In the genomic region with DNA sequence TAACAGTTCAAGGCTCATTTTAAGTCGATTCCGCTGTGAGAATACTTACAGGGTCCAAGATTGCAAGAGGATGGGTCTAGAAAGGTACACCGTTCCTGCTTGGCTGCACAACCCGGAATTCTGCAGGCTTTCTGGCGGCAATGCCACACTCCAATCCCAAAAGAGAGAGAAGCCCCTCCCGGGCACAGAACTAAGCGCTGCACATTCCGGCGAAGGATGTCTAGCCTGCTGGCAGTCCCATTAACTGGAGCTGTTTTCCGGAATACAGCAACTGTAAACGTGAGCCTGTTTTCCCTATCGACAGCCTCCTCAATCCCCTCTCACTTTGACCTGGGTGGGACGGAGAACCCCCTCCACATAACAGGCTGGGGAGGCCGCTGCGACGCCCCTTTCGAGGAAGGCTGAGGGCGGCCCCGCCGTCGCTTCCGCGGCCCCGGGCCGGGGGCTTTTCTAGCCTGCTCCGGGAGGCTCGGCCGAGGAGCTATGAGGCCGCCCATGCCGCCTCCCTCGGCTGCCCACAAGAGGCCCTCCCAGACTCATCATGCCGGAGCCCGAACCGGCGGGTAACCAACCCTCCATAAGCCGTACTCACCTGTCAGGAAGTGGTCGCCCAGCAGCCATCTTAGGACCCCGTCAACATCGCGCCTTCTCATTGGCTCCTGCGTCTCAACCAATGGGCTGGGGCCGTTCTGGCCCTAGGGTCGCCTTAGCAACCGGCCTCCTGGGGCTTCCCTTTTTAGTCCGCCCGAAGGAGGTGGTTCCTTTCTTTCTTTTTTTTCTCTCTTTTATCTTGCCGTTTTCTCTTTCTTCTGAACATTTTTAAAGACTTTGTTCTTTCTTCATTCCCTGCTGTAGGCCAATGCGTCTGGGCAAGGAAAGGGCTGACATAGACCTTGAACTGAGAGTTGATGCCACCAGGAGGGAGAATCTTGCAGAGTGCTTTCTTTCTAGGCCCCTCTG, we compare ENCODE assay signal across 8 cellular contexts. TPM values are rescaled to one million over a fixed set of nuclear protein-coding genes. Genes with fewer than 3 reads are reported as not detected.
DNase-seq lines count a peak whose midpoint lies in the region; ATAC-seq and TF ChIP-seq lines count a peak whose summit lies in the region.

TSS of gene FAM204A (minus strand) at position 647 of the 960 bp plus-strand sequence. CDS start 5,909 bp downstream, outside the sequence.

- H3K9me3 ChIP-seq in osteoblast (ENCODE audit: low read depth, low read length) = no peaks in the 10 kb centered on the region
- no peaks in the 10 kb centered on the region for H3K9me3 ChIP-seq in thoracic aorta

- POLR2A ChIA-PET in GM10248 (lab: Yijun Ruan, JAX) = no interaction called here

- H3K27me3 ChIP-seq in osteoblast (ENCODE audit: insufficient read depth, low read length) = no peaks in the 10 kb centered on the region
- no peaks in the 10 kb centered on the region for H3K27me3 ChIP-seq in thoracic aorta (replicated peaks; ENCODE audit: insufficient read depth)

- CTCF ChIA-PET in GM10248 (lab: Yijun Ruan, JAX) = no interaction called here

- H4K20me1 ChIP-seq in osteoblast (ENCODE audit: insufficient read depth, low read length) = peaks cover 6% of the 10 kb centered on the region

- ATAC-seq in HG02623 (IDR thresholded peaks at IDR 0.05; ENCODE audit: unreplicated experiment) (peak; percentile 100), thoracic aorta (ENCODE audit: insufficient number of reproducible peaks, low FRiP score, low read depth) (peak; percentile 98)

- H3K27ac Mint-ChIP-seq in activated naive CD8-positive, alpha-beta T cell = peak within 1 kb of the TSS; percentile 92
- peak within 1 kb of the TSS; percentile 92 for H3K27ac Mint-ChIP-seq in glutamatergic neuron (ENCODE audit: unreplicated experiment)

- H3K79me2 ChIP-seq in osteoblast (ENCODE audit: insufficient read depth, low read length) = peaks cover 52% of the 10 kb centered on the region

- H3K4me1 ChIP-seq in osteoblast (ENCODE audit: insufficient read depth, low read length) (peaks cover 17% of the 10 kb centered on the region), thoracic aorta (ENCODE audit: control insufficient read depth in 1 of 2, low read depth in 2 of 2) (peaks cover 16 to 35% of the 10 kb centered on the region in 2 donors)

- no peaks in the 10 kb centered on the region for H3K36me3 Mint-ChIP-seq in activated naive CD8-positive, alpha-beta T cell
- no peaks in the 10 kb centered on the region for H3K36me3 Mint-ChIP-seq in glutamatergic neuron (ENCODE audit: unreplicated experiment)

- H3K4me2 ChIP-seq in osteoblast (ENCODE audit: insufficient read depth, low read length) = peak within 1 kb of the TSS; percentile 97

- H2AFZ ChIP-seq in osteoblast (ENCODE audit: low read length) = peak within 1 kb of the TSS; percentile 96

- TF ChIP-seq CTCF in GM10248 (IDR thresholded peaks at IDR 0.05; ENCODE audit: control extremely low read depth, extremely low read depth, low read depth, missing control alignments) = no peak
- no peak for TF ChIP-seq CTCF in glutamatergic neuron (IDR thresholded peaks at IDR 0.05; ENCODE audit: partially characterized antibody, unreplicated experiment)
- TF ChIP-seq CTCF in osteoblast (IDR thresholded peaks at IDR 0.05; ENCODE audit: extremely low read depth, low read depth, low read length) = no peak
- no peak for TF ChIP-seq CTCF in thoracic aorta (IDR thresholded peaks at IDR 0.05)

- peak within 1 kb of the TSS; percentile 91 for H3K4me3 ChIP-seq in osteoblast (ENCODE audit: insufficient read depth, low read length)
- peak within 1 kb of the TSS; percentile 91 for H3K4me3 ChIP-seq in thoracic aorta

- H3K36me3 ChIP-seq in osteoblast (ENCODE audit: insufficient read depth, low read length) = no peaks in the 10 kb centered on the region
- no peaks in the 10 kb centered on the region for H3K36me3 ChIP-seq in thoracic aorta

- no peaks in the 10 kb centered on the region for H3K27me3 Mint-ChIP-seq in activated naive CD8-positive, alpha-beta T cell
- peaks cover 4% of the 10 kb centered on the region for H3K27me3 Mint-ChIP-seq in glutamatergic neuron (ENCODE audit: unreplicated experiment)

- H3K4me1 Mint-ChIP-seq in activated naive CD8-positive, alpha-beta T cell (ENCODE audit: low read depth) = peaks cover 50% of the 10 kb centered on the region
- peaks cover 2% of the 10 kb centered on the region for H3K4me1 Mint-ChIP-seq in glutamatergic neuron (ENCODE audit: low read depth, unreplicated experiment)

- H3K27ac ChIP-seq in osteoblast (ENCODE audit: low read depth, low read length) = peak within 1 kb of the TSS; percentile 59
- H3K27ac ChIP-seq in thoracic aorta = peak within 1 kb of the TSS; percentile 66

- H3K9me3 Mint-ChIP-seq in activated naive CD8-positive, alpha-beta T cell (ENCODE audit: low read depth) = no peaks in the 10 kb centered on the region
- H3K9me3 Mint-ChIP-seq in glutamatergic neuron (ENCODE audit: unreplicated experiment) = peaks cover 1% of the 10 kb centered on the region

- peak within 1 kb of the TSS; percentile 96 for H3K4me3 Mint-ChIP-seq in activated naive CD8-positive, alpha-beta T cell
- H3K4me3 Mint-ChIP-seq in glutamatergic neuron (ENCODE audit: unreplicated experiment) = peak within 1 kb of the TSS; percentile 96

- DNase-seq in GM10248 (ENCODE audit: extremely low spot score) (peak; percentile 98), NCI-H1105 (lab: John Stamatoyannopoulos, UW) (peak; percentile 79), SKM-1 treated with dmso at 0.1 percent for 144 hours (lab: John Stamatoyannopoulos, UW; ENCODE audit: unreplicated experiment) (peak; percentile 90), glutamatergic neuron (peak; percentile 93), osteoblast (ENCODE audit: insufficient read length, low spot score, missing footprints) (peak; percentile 96), thoracic aorta (ENCODE audit: low spot score) (peak; percentile 86)

RNA-seq across cellular contexts. Expression of gene FAM204A, which starts in this region (rescaled TPM):
- total RNA-seq in glutamatergic neuron (ENCODE audit: unreplicated experiment) = 43.6 TPM
- 75.7 and 85.8 TPM in 2 replicates for total RNA-seq in osteoblast
- total RNA-seq in thoracic aorta = 10 to 100 TPM; 18.5 to 22.5 TPM

Comparison
In these comparisons a context has a peak if more than half of its experiments do, and no peak if none do; other contexts are left out.
1. Peak in every context shown above with its lines: DNase-seq, ATAC-seq, H3K4me3 ChIP-seq and H3K27ac ChIP-seq.